8 cellular contexts compared by ENCODE assay signal in genomic region chr15:69760890-69761568, GRCh38.
DNase-seq lines count a peak whose midpoint lies in the region; ATAC-seq and TF ChIP-seq lines count a peak whose summit lies in the region.

No MANE protein-coding gene starts in this region.

- H3K36me3 Mint-ChIP-seq in chondrocyte (ENCODE audit: low read depth), result no peaks in the 10 kb centered on the region

- peak; percentile 68 for ATAC-seq in GM19372 (IDR thresholded peaks at IDR 0.05; ENCODE audit: low read depth, unreplicated experiment)

- peak overlapping the region; percentile 14 for H3K27ac ChIP-seq in KOPT-K1 (ENCODE audit: low read depth, low read length, poor library complexity, severe bottlenecking)

- no peaks in the 10 kb centered on the region for H3K9me3 Mint-ChIP-seq in chondrocyte (ENCODE audit: low read depth)

- H3K36me3 ChIP-seq in KOPT-K1 (ENCODE audit: insufficient read depth, low read length), result no peaks in the 10 kb centered on the region

- H3K9me3 ChIP-seq in KOPT-K1 (ENCODE audit: insufficient read depth, low read length, poor library complexity, severe bottlenecking), result no peaks in the 10 kb centered on the region

- peaks cover 26% of the 10 kb centered on the region for H3K4me1 Mint-ChIP-seq in chondrocyte (ENCODE audit: low read depth)

- H3K27ac Mint-ChIP-seq in chondrocyte (ENCODE audit: unreplicated experiment), result peak overlapping the region; percentile 88

- H3K27me3 Mint-ChIP-seq in chondrocyte (ENCODE audit: low read depth), result no peaks in the 10 kb centered on the region

- peak; percentile 60 to 70 for DNase-seq in activated CD4-positive, alpha-beta T cell treated with anti-CD3 and anti-CD28 coated beads for 24 hours (ENCODE audit: low read depth in 2 of 2)
- DNase-seq in chondrocyte (ENCODE audit: low spot score) (no peak), myocyte (ENCODE audit: low read depth) (peak; percentile 88), HuH-7 (ENCODE audit: low spot score) (no peak), NCI-H82 (lab: John Stamatoyannopoulos, UW) (no peak)
- DNase-seq in stimulated activated naive CD4-positive, alpha-beta T cell (lab: John Stamatoyannopoulos, UW), result peak; percentile 41 to 83 (median 68)

- H3K4me3 Mint-ChIP-seq in chondrocyte (ENCODE audit: unreplicated experiment), result no peak overlapping the region

- no peak for TF ChIP-seq CTCF in chondrocyte (IDR thresholded peaks at IDR 0.05)

Comparison
In these comparisons a context has a peak if more than half of its experiments do, and no peak if none do; other contexts are left out.
1. DNase-seq: peak in activated CD4-positive, alpha-beta T cell treated with anti-CD3 and anti-CD28 coated beads for 24 hours (2 of 2), myocyte (single experiment) and stimulated activated naive CD4-positive, alpha-beta T cell (6 of 6); none in chondrocyte (single experiment), HuH-7 (single experiment) and NCI-H82 (single experiment).